Comparison of ENCODE assay signal across 8 cellular contexts in genomic region chr20:63101781-63102719, GRCh38.
DNase-seq lines count a peak whose midpoint lies in the region; ATAC-seq and TF ChIP-seq lines count a peak whose summit lies in the region.

No MANE protein-coding gene starts in this region.

- DNase-seq in SIG-M5 treated with dmso at 0.1 percent for 504 hours (lab: John Stamatoyannopoulos, UW; ENCODE audit: unreplicated experiment): peak; percentile 43
- no peak for DNase-seq in SIG-M5 (lab: John Stamatoyannopoulos, UW)
- DNase-seq in NCI-H69 (lab: John Stamatoyannopoulos, UW): peak; percentile 46
- peak; percentile 47 for DNase-seq in activated T-helper 9 cell treated with anti-CD3 and anti-CD28 coated beads, Interleukin-2, amount 50 U/mL, for 16 hours (ENCODE audit: low read depth)
- DNase-seq in non-pigmented ciliary epithelial cell (ENCODE audit: low read depth): peak; percentile 4
- DNase-seq in suprapubic skin (ENCODE audit: low spot score in 2 of 2): peak; percentile 61 to 77

- TF ChIP-seq POLR2A in gastroesophageal sphincter (IDR thresholded peaks at IDR 0.05): no peak
- TF ChIP-seq POLR2A in suprapubic skin (IDR thresholded peaks at IDR 0.05): no peak

- WGBS in gastroesophageal sphincter (ENCODE audit: low coverage in 1 of 2), 2 donors: no CpG with 5 or more reads among the region's 100 CpGs
- WGBS in suprapubic skin: 0% methylated on average over 49 of the region's 100 CpGs

- H3K4me1 ChIP-seq in gastroesophageal sphincter (peaks cover 0 to 35% (median 6%) of the 10 kb centered on the region in 3 donors), suprapubic skin (peaks cover 14% of the 10 kb centered on the region)

- TF ChIP-seq CTCF in gastroesophageal sphincter (IDR thresholded peaks at IDR 0.05) (no peak), suprapubic skin (IDR thresholded peaks at IDR 0.05) (no peak)

- H3K27ac ChIP-seq in gastroesophageal sphincter: peak overlapping the region; percentile 52 to 83 (median 80)
- H3K27ac ChIP-seq in suprapubic skin: no peak overlapping the region

- TF ChIP-seq EP300 in gastroesophageal sphincter (IDR thresholded peaks at IDR 0.05): no peak
- no peak for TF ChIP-seq EP300 in suprapubic skin (IDR thresholded peaks at IDR 0.05)

- H3K4me3 ChIP-seq in gastroesophageal sphincter (peak overlapping the region; percentile 57 to 74), suprapubic skin (peak overlapping the region; percentile 82)

- H3K9me3 ChIP-seq in gastroesophageal sphincter: no peaks in the 10 kb centered on the region
- H3K9me3 ChIP-seq in suprapubic skin: no peaks in the 10 kb centered on the region

- H3K36me3 ChIP-seq in gastroesophageal sphincter (no peaks in the 10 kb centered on the region), suprapubic skin (no peaks in the 10 kb centered on the region)

- H3K27me3 ChIP-seq in gastroesophageal sphincter (peaks cover 42% of the 10 kb centered on the region), suprapubic skin (peaks cover 42% of the 10 kb centered on the region)

- peak; percentile 71 for ATAC-seq in gastroesophageal sphincter
- no peak for ATAC-seq in HG02870 (IDR thresholded peaks at IDR 0.05; ENCODE audit: unreplicated experiment)
